Comparison of ENCODE assay signal across 1 cellular context in genomic region chr5:52787600-52788504, GRCh38.
TF ChIP-seq lines count a peak whose summit lies in the region.

Gene ITGA1 (plus strand): TSS chr5:52787916. CDS start chr5:52788354, 438 bp downstream.
Gene PELO (plus strand): TSS chr5:52787916. CDS start chr5:52800395, 12,479 bp downstream.

TF ChIP-seq in SK-N-SH, 30 proteins besides CTCF, POLR2A, EP300 and RAD21 (continued from another document):
- 0 out of 2 replicates have a peak, but pooled peaks have one; percentile 5 for TF ChIP-seq REST (IDR thresholded peaks at IDR 0.05; ENCODE audit: low read depth, low read length)
- TF ChIP-seq RFX5 (IDR thresholded peaks at IDR 0.05; ENCODE audit: low read length): peak; percentile 25; the same call in 1 of the 2 replicates
- 0 out of 2 replicates have a peak, but pooled peaks have one; percentile 44 for TF ChIP-seq SIN3A (IDR thresholded peaks at IDR 0.05; ENCODE audit: borderline replicate concordance, low read depth, low read length)
- TF ChIP-seq POLR2AphosphoS5 (IDR thresholded peaks at IDR 0.05; ENCODE audit: low read depth, low read length): no peak; the same call in 1 of the 2 replicates
- no peak for TF ChIP-seq PBX3 (IDR thresholded peaks at IDR 0.05)
- no peak for TF ChIP-seq CHD2 (IDR thresholded peaks at IDR 0.05; ENCODE audit: low read length, partially characterized antibody)
- TF ChIP-seq GATA2 (CRISPR knock-in tag; IDR thresholded peaks at IDR 0.05): 0 out of 2 replicates have a peak, but pooled peaks have one; percentile 42
- no peak; the same call in 1 of the 2 replicates for TF ChIP-seq TAF1 (IDR thresholded peaks at IDR 0.05; ENCODE audit: borderline replicate concordance, low read depth, low read length)
- TF ChIP-seq USF1 (IDR thresholded peaks at IDR 0.05; ENCODE audit: borderline replicate concordance, low read depth): no peak
- TF ChIP-seq MAX (IDR thresholded peaks at IDR 0.05; ENCODE audit: low read depth): 0 out of 2 replicates have a peak, but pooled peaks have one; percentile 48
- TF ChIP-seq NFIC (IDR thresholded peaks at IDR 0.05; ENCODE audit: borderline replicate concordance): no peak
- TF ChIP-seq TCF12 (IDR thresholded peaks at IDR 0.05): peak; percentile 11; the same call in 1 of the 2 replicates
- no peak for TF ChIP-seq FOSL2 (IDR thresholded peaks at IDR 0.05; ENCODE audit: borderline replicate concordance, low read depth)
- TF ChIP-seq RXRA (IDR thresholded peaks at IDR 0.05; ENCODE audit: borderline replicate concordance, low read depth): no peak
- peak; percentile 46; the same call in 1 of the 2 replicates for TF ChIP-seq SMC3 (IDR thresholded peaks at IDR 0.05; ENCODE audit: low read depth, low read length)
- no peak for TF ChIP-seq ELF1 (IDR thresholded peaks at IDR 0.05)
